1 cellular context compared by ENCODE assay signal in the genomic region with DNA sequence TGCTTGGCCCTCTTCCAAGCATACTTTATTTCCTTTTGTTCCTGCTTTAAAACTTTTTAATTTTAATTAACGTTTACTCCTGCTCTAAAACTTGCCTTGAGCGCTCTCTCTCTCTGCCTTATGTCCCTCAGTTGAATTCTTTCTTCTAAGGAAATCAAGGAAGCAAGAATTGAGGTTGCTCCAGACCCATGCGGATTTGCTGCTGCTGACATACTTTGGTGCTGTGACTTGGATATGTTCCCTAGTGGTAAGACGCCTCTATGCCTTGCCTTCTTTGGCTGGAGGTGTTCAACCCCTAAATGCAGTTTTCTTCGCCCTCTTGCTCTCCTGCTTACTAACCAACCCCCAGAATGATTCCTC.
TF ChIP-seq lines count a peak whose summit lies in the region.

No MANE protein-coding gene starts in this region.

TF ChIP-seq in H1, 55 proteins besides CTCF, POLR2A, EP300 and RAD21 (continued from another document):
- TF ChIP-seq RBBP5 (IDR thresholded peaks at IDR 0.05; ENCODE audit: borderline replicate concordance, low read depth, low read length) (no peak), SP1 (IDR thresholded peaks at IDR 0.05; ENCODE audit: low read depth, low read length) (no peak), KDM1A (IDR thresholded peaks at IDR 0.05; ENCODE audit: borderline replicate concordance, low read length) (no peak), TBP (IDR thresholded peaks at IDR 0.05; ENCODE audit: low read depth, low read length) (no peak), SIRT6 (IDR thresholded peaks at IDR 0.05; ENCODE audit: low read length) (no peak), HDAC2 (IDR thresholded peaks at IDR 0.05; ENCODE audit: borderline replicate concordance in 1 of 2, low read depth in 2 of 2, low read length in 2 of 2) (no peak), CHD2 (IDR thresholded peaks at IDR 0.05; ENCODE audit: low read length) (no peak), SP4 (IDR thresholded peaks at IDR 0.05; ENCODE audit: low read length) (no peak), EZH2 (IDR thresholded peaks at IDR 0.05; ENCODE audit: low read depth, low read length, severe bottlenecking) (no peak), CTBP2 (IDR thresholded peaks at IDR 0.05; ENCODE audit: borderline replicate concordance, insufficient read depth, insufficient read length, low read length) (no peak), YY1 (IDR thresholded peaks at IDR 0.05; ENCODE audit: low read depth, low read length) (no peak), SAP30 (IDR thresholded peaks at IDR 0.05; ENCODE audit: insufficient read depth, insufficient replicate concordance, low read length) (no peak), PHF8 (conservative IDR thresholded peaks at IDR 0.05; ENCODE audit: low read depth, low read length) (no peak), JUN (IDR thresholded peaks at IDR 0.05; ENCODE audit: low read depth, low read length) (no peak), BCL11A (IDR thresholded peaks at IDR 0.05; ENCODE audit: low read depth in 2 of 2, low read length in 2 of 2) (no peak), NRF1 (IDR thresholded peaks at IDR 0.05; ENCODE audit: low read depth, low read length) (no peak), GABPA (IDR thresholded peaks at IDR 0.05; ENCODE audit: borderline replicate concordance, insufficient read depth, low read length) (no peak)
